Comparison of ENCODE assay signal across 14 cellular contexts in the genomic region with DNA sequence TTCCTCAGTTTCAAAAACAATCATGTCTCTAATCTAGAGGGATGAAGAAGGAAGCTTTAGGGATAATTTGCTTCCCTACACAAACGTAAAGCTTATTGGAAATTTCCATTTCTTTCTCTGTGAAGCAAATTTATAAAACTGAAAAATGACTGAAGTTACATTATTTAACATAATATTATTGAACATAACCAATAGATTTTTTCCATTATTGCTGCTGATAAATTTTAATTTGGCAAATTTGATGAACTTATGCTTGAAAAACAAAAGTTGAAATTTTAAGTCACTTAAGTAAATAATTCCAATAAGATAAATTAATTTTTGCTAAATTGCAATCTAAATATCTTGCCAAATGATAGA.
"Had no signal": no experiment of that assay in that cellular context is flagged by ENCODE, and none has a peak within 500 bp of the region (broad histone marks: within the 10 kb centered on the region; RNA-seq: fewer than 3 reads in every experiment).

No MANE protein-coding gene starts in this region.

- DNase-seq: activated CD4-positive, alpha-beta memory T cell treated with anti-CD3 and anti-CD28 coated beads for 36 hours; activated CD8-positive, alpha-beta memory T cell treated with anti-CD3 and anti-CD28 coated beads, Interleukin-2, amount 10 ng/mL, durations not matched to agents 7 days and 5 days; activated naive CD4-positive, alpha-beta T cell treated with anti-CD3 and anti-CD28 coated beads, Interleukin-2, amount 10 ng/mL, durations not matched to agents 7 days and 5 days; activated T-cell treated with anti-CD3 and anti-CD28 coated beads, Interleukin-2, amount 50 U/mL, for 24 hours; dorsolateral prefrontal cortex; left ventricle myocardium inferior; occipital lobe; psoas muscle; stimulated activated CD4-positive, alpha-beta T cell treated with anti-CD3 and anti-CD28 coated beads, Interleukin-4, amount 100 ng/mL, for 4 hours; stimulated activated naive CD8-positive, alpha-beta T cell treated with anti-CD3 and anti-CD28 coated beads, Interleukin-15, Interleukin-2, amounts not matched to agents 100 U/mL and 50 U/mL, for 24 hours had no signal

- H3K4me2 ChIP-seq: smooth muscle cell had no signal

- H3K27ac Mint-ChIP-seq: activated CD4-positive, alpha-beta memory T cell treated with anti-CD3 and anti-CD28 coated beads for 36 hours; activated CD8-positive, alpha-beta memory T cell treated with anti-CD3 and anti-CD28 coated beads, Interleukin-2, amount 10 ng/mL, durations not matched to agents 7 days and 5 days; activated naive CD4-positive, alpha-beta T cell treated with anti-CD3 and anti-CD28 coated beads, Interleukin-2, amount 10 ng/mL, durations not matched to agents 7 days and 5 days; activated T-cell treated with anti-CD3 and anti-CD28 coated beads, Interleukin-2, amount 50 U/mL, for 24 hours; natural killer cell treated with Interleukin-12 subunit alpha and Interleukin-12 subunit beta and Interleukin-15 and Interleukin-18, amount 100 ng/mL, for 72 hours had no signal

- H3K9me3 ChIP-seq: ascending aorta, esophagus muscularis mucosa, left ventricle myocardium inferior, psoas muscle had no signal

- H3K36me3 Mint-ChIP-seq: activated naive CD4-positive, alpha-beta T cell treated with anti-CD3 and anti-CD28 coated beads, Interleukin-2, amount 10 ng/mL, durations not matched to agents 7 days and 5 days; natural killer cell treated with Interleukin-12 subunit alpha and Interleukin-12 subunit beta and Interleukin-15 and Interleukin-18, amount 100 ng/mL, for 72 hours had no signal

- H3K36me3 ChIP-seq: ascending aorta, esophagus muscularis mucosa, left ventricle myocardium inferior had no signal

- ATAC-seq: natural killer cell treated with Interleukin-12 subunit alpha and Interleukin-12 subunit beta and Interleukin-15 and Interleukin-18, amount 100 ng/mL, for 72 hours; stimulated activated naive CD8-positive, alpha-beta T cell treated with anti-CD3 and anti-CD28 coated beads, Interleukin-15, Interleukin-2, amounts not matched to agents 100 U/mL and 50 U/mL, for 24 hours had no signal

- H3K4me1 Mint-ChIP-seq: activated naive CD4-positive, alpha-beta T cell treated with anti-CD3 and anti-CD28 coated beads, Interleukin-2, amount 10 ng/mL, durations not matched to agents 7 days and 5 days had no signal

- H3K27ac ChIP-seq: psoas muscle had no signal

- H3K4me3 ChIP-seq: smooth muscle cell had no signal

- H3K27me3 Mint-ChIP-seq: activated naive CD4-positive, alpha-beta T cell treated with anti-CD3 and anti-CD28 coated beads, Interleukin-2, amount 10 ng/mL, durations not matched to agents 7 days and 5 days; activated T-cell treated with anti-CD3 and anti-CD28 coated beads, Interleukin-2, amount 50 U/mL, for 24 hours; natural killer cell treated with Interleukin-12 subunit alpha and Interleukin-12 subunit beta and Interleukin-15 and Interleukin-18, amount 100 ng/mL, for 72 hours had no signal

- H3K9me3 Mint-ChIP-seq: activated CD4-positive, alpha-beta memory T cell treated with anti-CD3 and anti-CD28 coated beads for 36 hours; activated naive CD4-positive, alpha-beta T cell treated with anti-CD3 and anti-CD28 coated beads, Interleukin-2, amount 10 ng/mL, durations not matched to agents 7 days and 5 days; activated T-cell treated with anti-CD3 and anti-CD28 coated beads, Interleukin-2, amount 50 U/mL, for 24 hours; natural killer cell treated with Interleukin-12 subunit alpha and Interleukin-12 subunit beta and Interleukin-15 and Interleukin-18, amount 100 ng/mL, for 72 hours had no signal

- H3K4me3 Mint-ChIP-seq: activated CD4-positive, alpha-beta memory T cell treated with anti-CD3 and anti-CD28 coated beads for 36 hours; activated CD8-positive, alpha-beta memory T cell treated with anti-CD3 and anti-CD28 coated beads, Interleukin-2, amount 10 ng/mL, durations not matched to agents 7 days and 5 days; activated naive CD4-positive, alpha-beta T cell treated with anti-CD3 and anti-CD28 coated beads, Interleukin-2, amount 10 ng/mL, durations not matched to agents 7 days and 5 days; activated T-cell treated with anti-CD3 and anti-CD28 coated beads, Interleukin-2, amount 50 U/mL, for 24 hours; natural killer cell treated with Interleukin-12 subunit alpha and Interleukin-12 subunit beta and Interleukin-15 and Interleukin-18, amount 100 ng/mL, for 72 hours had no signal

- H3K27me3 ChIP-seq: ascending aorta, dorsolateral prefrontal cortex, esophagus muscularis mucosa had no signal
